23 cellular contexts compared by ENCODE assay signal in the genomic region with DNA sequence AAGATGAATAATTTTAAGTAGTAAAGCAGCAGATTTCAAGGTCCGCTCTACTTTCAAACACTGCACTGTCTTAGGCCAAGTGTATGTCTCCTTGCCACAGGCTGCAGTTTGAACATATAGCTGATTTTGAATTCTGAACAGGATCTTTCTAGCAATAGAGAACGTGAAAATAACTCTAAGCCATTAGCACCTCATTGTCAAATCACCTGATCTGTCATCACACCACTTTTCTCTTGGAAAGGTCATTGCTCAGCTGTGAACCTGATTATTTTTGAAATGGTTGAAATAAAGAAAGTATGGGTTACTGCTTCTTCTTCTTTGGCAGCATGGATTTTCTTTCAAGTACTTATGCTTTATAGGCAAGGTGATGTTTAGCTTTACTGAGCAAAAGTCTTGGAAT.
"Had no signal": no experiment of that assay in that cellular context is flagged by ENCODE, and none has a peak within 500 bp of the region (broad histone marks: within the 10 kb centered on the region; RNA-seq: fewer than 3 reads in every experiment).

No MANE protein-coding gene starts in this region.

- DNase-seq: colonic mucosa; cortex of kidney; dermis blood vessel endothelial cell; dorsolateral prefrontal cortex; effector CD4-positive, alpha-beta T cell; effector CD8-positive, alpha-beta T cell; effector memory CD4-positive, alpha-beta T cell; effector memory CD8-positive, alpha-beta T cell; endodermal cell; erythroblast; esophagus squamous epithelium; foreskin fibroblast; foreskin keratinocyte; foreskin melanocyte; gastrocnemius medialis; glutamatergic neuron; head of caudate nucleus; heart left ventricle; heart right ventricle had no signal

- H3K27ac ChIP-seq: colonic mucosa, coronary artery, dorsolateral prefrontal cortex, epithelial cell of prostate, esophagus muscularis mucosa, esophagus squamous epithelium, foreskin keratinocyte, gastrocnemius medialis, gastroesophageal sphincter, heart left ventricle, heart right ventricle had no signal

- H3K4me3 ChIP-seq: colonic mucosa, coronary artery, dorsolateral prefrontal cortex, esophagus muscularis mucosa, esophagus squamous epithelium, gastrocnemius medialis, gastroesophageal sphincter, heart left ventricle, heart right ventricle had no signal

- H3K27me3 ChIP-seq: colonic mucosa, dorsolateral prefrontal cortex, esophagus muscularis mucosa, esophagus squamous epithelium, foreskin keratinocyte, gastrocnemius medialis, gastroesophageal sphincter, heart left ventricle, heart right ventricle had no signal

- H3K9me3 ChIP-seq: colonic mucosa, esophagus muscularis mucosa, esophagus squamous epithelium, gastrocnemius medialis, gastroesophageal sphincter had no signal

- H3K36me3 ChIP-seq: colonic mucosa, esophagus muscularis mucosa, esophagus squamous epithelium, gastrocnemius medialis, gastroesophageal sphincter, heart left ventricle, heart right ventricle had no signal
